Comparison of ENCODE assay signal across 8 cellular contexts in the genomic region with DNA sequence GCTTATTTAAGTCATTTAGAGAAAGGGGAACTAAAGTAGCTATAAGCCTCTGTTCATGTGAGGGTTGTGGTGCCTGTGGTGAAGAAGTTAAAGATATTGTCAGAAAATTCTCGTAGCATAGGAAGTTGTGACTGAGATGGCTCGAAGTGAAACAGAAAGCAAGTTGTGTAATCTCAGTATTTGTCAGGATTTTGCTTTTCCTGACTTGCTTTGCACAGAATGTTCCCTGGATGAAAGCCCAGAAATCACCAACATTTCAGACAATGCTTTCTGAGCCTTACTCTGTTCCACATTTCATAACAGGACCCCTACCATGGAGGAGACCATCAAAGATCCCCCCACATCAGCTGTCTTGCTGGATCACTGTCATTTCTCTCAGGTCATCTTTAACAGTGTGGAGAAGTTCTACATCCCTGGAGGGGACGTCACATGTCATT. TPM values are rescaled to one million over a fixed set of nuclear protein-coding genes. Genes with fewer than 3 reads are reported as not detected.
DNase-seq lines count a peak whose midpoint lies in the region; ATAC-seq and TF ChIP-seq lines count a peak whose summit lies in the region.

No MANE protein-coding gene starts in this region.

- peak overlapping the region in 1 of 2 donors; percentile 71 for H3K9ac ChIP-seq in colonic mucosa (ENCODE audit: low read depth in 2 of 2, low read length in 2 of 2)

- H3K4me1 Mint-ChIP-seq in activated CD4-positive, alpha-beta T cell treated with anti-CD3 and anti-CD28 coated beads, Interleukin-2, amount 10 ng/mL, durations not matched to agents 24 days and 14 days: peaks cover 38% of the 10 kb centered on the region

- intact Hi-C loops in activated CD4-positive, alpha-beta T cell treated with anti-CD3 and anti-CD28 coated beads, Interleukin-2, amount 10 ng/mL, durations not matched to agents 24 days and 14 days (cut with micrococcal nuclease): loop anchor here (1.0 kb wide), 1 partner anchor 10 kb away; a partner anchor contains a TSS
- intact Hi-C loops in Panc1 (cut with micrococcal nuclease; ENCODE audit: unreplicated experiment): no loop called here
- intact Hi-C loops in colonic mucosa (cut with DNase I): no loop called here
- intact Hi-C loops in mucosa of descending colon (cut with DNase I, micrococcal nuclease): no loop called here

- H3K9me3 ChIP-seq in Panc1 (ENCODE audit: control insufficient read depth, insufficient read depth, low read depth, low read length) (no peaks in the 10 kb centered on the region), colonic mucosa (no peaks in the 10 kb centered on the region), mucosa of descending colon (no peaks in the 10 kb centered on the region)

- BruUV-seq in Panc1 (replicated peaks; lab: Mats Ljungman, UMichigan): no TSS peak

- TF ChIP-seq CTCF in Panc1 (IDR thresholded peaks at IDR 0.05) (no peak), colonic mucosa (IDR thresholded peaks at IDR 0.05) (no peak), mucosa of descending colon (IDR thresholded peaks at IDR 0.05) (no peak)

- H3K27me3 ChIP-seq in Panc1 (ENCODE audit: control insufficient read depth, insufficient read depth, low read length) (no peaks in the 10 kb centered on the region), colonic mucosa (no peaks in the 10 kb centered on the region)

- H3K4me3 ChIP-seq in Panc1 (ENCODE audit: low read depth in 2 of 2, low read length in 2 of 2) (no peak overlapping the region), colonic mucosa (no peak overlapping the region), mucosa of descending colon (no peak overlapping the region)

- peak overlapping the region; percentile 63 for H3K27ac Mint-ChIP-seq in activated CD4-positive, alpha-beta T cell treated with anti-CD3 and anti-CD28 coated beads, Interleukin-2, amount 10 ng/mL, durations not matched to agents 24 days and 14 days

- 0 out of 2 replicates have a peak, but pooled peaks cover 4% of the 10 kb centered on the region for H3K36me3 ChIP-seq in Panc1 (ENCODE audit: control insufficient read depth, insufficient read depth, low read length)
- peaks cover 7% of the 10 kb centered on the region for H3K36me3 ChIP-seq in colonic mucosa
- H3K36me3 ChIP-seq in mucosa of descending colon (ENCODE audit: low read depth): peaks cover 3% of the 10 kb centered on the region

- H3K36me3 Mint-ChIP-seq in activated CD4-positive, alpha-beta T cell treated with anti-CD3 and anti-CD28 coated beads, Interleukin-2, amount 10 ng/mL, durations not matched to agents 24 days and 14 days (ENCODE audit: low read depth): peaks cover 29% of the 10 kb centered on the region

- peak overlapping the region; percentile 69 for H3K4me3 Mint-ChIP-seq in activated CD4-positive, alpha-beta T cell treated with anti-CD3 and anti-CD28 coated beads, Interleukin-2, amount 10 ng/mL, durations not matched to agents 24 days and 14 days

- in situ Hi-C loops in Panc1 (cut with HindIII; ENCODE audit: low pct_unique_long_range_greater_than_20kb, low sequenced_read_pairs): no loop called here

- H3K4me1 ChIP-seq in Panc1 (ENCODE audit: control insufficient read depth, insufficient read depth, low read length) (peaks cover 12% of the 10 kb centered on the region), colonic mucosa (peaks cover 35% of the 10 kb centered on the region), mucosa of descending colon (ENCODE audit: low read depth) (peaks cover 45% of the 10 kb centered on the region)

- H3K9me3 Mint-ChIP-seq in activated CD4-positive, alpha-beta T cell treated with anti-CD3 and anti-CD28 coated beads, Interleukin-2, amount 10 ng/mL, durations not matched to agents 24 days and 14 days: no peaks in the 10 kb centered on the region

- CTCF ChIA-PET in Panc1 (lab: Charles Lee): interaction anchor here (0.6 to 1.1 kb wide), 3 partner anchors 38 to 604 kb away, joined by 3 to 13 read pairs (median 4); no protein-coding TSS in a partner anchor

- H3K27me3 Mint-ChIP-seq in activated CD4-positive, alpha-beta T cell treated with anti-CD3 and anti-CD28 coated beads, Interleukin-2, amount 10 ng/mL, durations not matched to agents 24 days and 14 days: no peaks in the 10 kb centered on the region

- POLR2A ChIA-PET in Panc1 (lab: Charles Lee): interaction anchor here (0.7 kb wide), 1 partner anchor 27 kb away, joined by 8 read pairs; no protein-coding TSS in a partner anchor

- peak; percentile 87 for DNase-seq in activated CD4-positive, alpha-beta T cell treated with anti-CD3 and anti-CD28 coated beads, Interleukin-2, amount 10 ng/mL, durations not matched to agents 24 days and 14 days
- no peak for DNase-seq in activated CD4-positive, alpha-beta T cell treated with anti-CD3 and anti-CD28 coated beads, Interleukin-2, amount 50 U/mL, for 4 hours
- no peak for DNase-seq in Panc1 (ENCODE audit: low read depth, low spot score)
- DNase-seq in colonic mucosa: no peak
- peak in 1 of 3 donors; percentile 47 for DNase-seq in mucosa of descending colon
- DNase-seq in NCI-H146 treated with DMSO at 0.1 percent for 48 hours (lab: John Stamatoyannopoulos, UW; ENCODE audit: unreplicated experiment): no peak
- DNase-seq in COLO668 (lab: John Stamatoyannopoulos, UW; ENCODE audit: unreplicated experiment): no peak

- H3K27ac ChIP-seq in Panc1 (ENCODE audit: low read length): peak overlapping the region; percentile 49
- H3K27ac ChIP-seq in colonic mucosa: peak overlapping the region; percentile 69

- peak; percentile 83 for ATAC-seq in HG02798 (IDR thresholded peaks at IDR 0.05; ENCODE audit: poor library complexity, unreplicated experiment)
- no peak for ATAC-seq in Panc1
- peak; percentile 80 for ATAC-seq in mucosa of descending colon

RNA-seq across cellular contexts. Expression of a gene that starts 10.6 kb away (rescaled TPM):
- 48.1 and 52.8 TPM in 2 replicates for total RNA-seq in activated CD4-positive, alpha-beta T cell treated with anti-CD3 and anti-CD28 coated beads, Interleukin-2, amount 10 ng/mL, durations not matched to agents 24 days and 14 days
- 282 TPM for total RNA-seq in Panc1 (2021; ENCODE audit: unreplicated experiment)
- 227 TPM for polyA plus RNA-seq in Panc1 (2012; ENCODE audit: insufficient read length)
- 100 to 1,000 TPM; 187 to 232 TPM for total RNA-seq in colonic mucosa
- total RNA-seq in mucosa of descending colon: 100 to 1,000 TPM; 181 to 296 (median 224) TPM

RNA-seq across cellular contexts. Expression of a gene that starts 24.4 kb away (rescaled TPM):
- total RNA-seq in activated CD4-positive, alpha-beta T cell treated with anti-CD3 and anti-CD28 coated beads, Interleukin-2, amount 10 ng/mL, durations not matched to agents 24 days and 14 days: not detected in 2 replicates
- total RNA-seq in Panc1 (2021; ENCODE audit: unreplicated experiment) (2.5 TPM), colonic mucosa (10 to 100 TPM in 1 of 2 donors, 1 to 10 TPM in 1; 8.2 to 18.7 TPM), mucosa of descending colon (10 to 100 TPM; 10.7 to 25.1 (median 12.2) TPM)
- polyA plus RNA-seq in Panc1 (2012; ENCODE audit: insufficient read length): 5.2 TPM

RNA-seq across cellular contexts. Expression of a gene that starts 51.2 kb away (rescaled TPM):
- 160 and 176 TPM in 2 replicates for total RNA-seq in activated CD4-positive, alpha-beta T cell treated with anti-CD3 and anti-CD28 coated beads, Interleukin-2, amount 10 ng/mL, durations not matched to agents 24 days and 14 days
- 296 TPM for total RNA-seq in Panc1 (2021; ENCODE audit: unreplicated experiment)
- 413 TPM for polyA plus RNA-seq in Panc1 (2012; ENCODE audit: insufficient read length)
- total RNA-seq in colonic mucosa: 100 to 1,000 TPM; 200 to 341 TPM
- 100 to 1,000 TPM; 115 to 223 (median 198) TPM for total RNA-seq in mucosa of descending colon
